ENCODE assay signal across 8 cellular contexts in the genomic region with DNA sequence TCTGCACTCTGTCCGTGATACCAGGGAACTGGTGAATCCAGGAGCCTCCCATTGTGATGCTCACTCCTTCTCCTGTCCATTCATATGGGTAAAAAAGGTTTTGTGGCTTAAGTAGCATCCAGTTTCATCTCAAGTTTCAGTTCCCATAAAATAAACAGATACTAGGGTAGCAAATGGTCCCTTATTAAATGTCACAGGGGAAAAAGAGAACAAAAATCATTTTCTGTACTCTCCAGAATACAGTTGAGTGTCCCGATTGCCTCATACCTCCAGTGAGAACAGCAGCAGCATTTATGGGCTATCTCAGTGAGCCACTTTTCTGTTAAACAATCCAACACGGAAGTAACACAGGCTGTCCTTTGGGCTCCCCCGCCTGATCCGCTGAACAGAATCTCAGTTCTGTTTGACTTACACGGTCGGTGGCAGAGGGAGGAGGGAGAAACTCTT.
A peak's percentile ranks its signal among the peaks of the same experiment; 100 is the strongest.
DNase-seq lines count a peak whose midpoint lies in the region; ATAC-seq and TF ChIP-seq lines count a peak whose summit lies in the region.

No MANE protein-coding gene starts in this region.

- CTCF ChIA-PET in naive thymus-derived CD4-positive, alpha-beta T cell (lab: Charles Lee), result interaction anchor here (0.6 to 2.0 kb wide), 3 partner anchors 15 to 274 kb away, joined by 3 to 6 read pairs (median 3); no protein-coding TSS in a partner anchor
- CTCF ChIA-PET in Calu3 (lab: Charles Lee), result no interaction called here

- H3K4me3 ChIP-seq in BLaER1 treated with 17β-estradiol and CSF1 and Interleukin-3, amounts not matched to agents 10 nM and 100 nM, result no peak overlapping the region
- H3K4me3 ChIP-seq in naive thymus-derived CD4-positive, alpha-beta T cell (ENCODE audit: low read length), result no peak overlapping the region

- H3K27me3 Mint-ChIP-seq in activated T-helper 17 cell treated with anti-CD3 and anti-CD28 coated beads, Interleukin-2, amount 50 U/mL, for 72 hours, result no peaks in the 10 kb centered on the region
- H3K27me3 Mint-ChIP-seq in naive thymus-derived CD4-positive, alpha-beta T cell, result no peaks in the 10 kb centered on the region
- peaks cover 32% of the 10 kb centered on the region for H3K27me3 Mint-ChIP-seq in Calu3 (ENCODE audit: unreplicated experiment)

- TF ChIP-seq CTCF in Calu3 (IDR thresholded peaks at IDR 0.05; ENCODE audit: unreplicated experiment), result no peak

- peak overlapping the region in 10 of 11 experiments; percentile 20 to 67 (median 50); a peak in 19 of 22 replicates for H3K27ac ChIP-seq in BLaER1 treated with 17β-estradiol and CSF1 and Interleukin-3, amounts not matched to agents 10 nM and 100 nM
- H3K27ac ChIP-seq in naive thymus-derived CD4-positive, alpha-beta T cell (ENCODE audit: low read depth, low read length), result peak overlapping the region; percentile 12

- ATAC-seq in GM19328 (IDR thresholded peaks at IDR 0.05; ENCODE audit: unreplicated experiment) (peak; percentile 50), HG03108 (IDR thresholded peaks at IDR 0.05; ENCODE audit: unreplicated experiment) (peak; percentile 56)
- ATAC-seq in activated T-helper 17 cell treated with anti-CD3 and anti-CD28 coated beads, Interleukin-2, amount 50 U/mL, for 72 hours (replicated peaks), result peak; percentile 25
- ATAC-seq in naive thymus-derived CD4-positive, alpha-beta T cell, result peak; percentile 69

- H3K4me3 Mint-ChIP-seq in activated T-helper 17 cell treated with anti-CD3 and anti-CD28 coated beads, Interleukin-2, amount 50 U/mL, for 72 hours, result peak overlapping the region; percentile 89
- H3K4me3 Mint-ChIP-seq in naive thymus-derived CD4-positive, alpha-beta T cell, result peak overlapping the region in 9 of 10 donors; percentile 6 to 66 (median 36)
- no peak overlapping the region for H3K4me3 Mint-ChIP-seq in Calu3 (ENCODE audit: low read depth, unreplicated experiment)

- no peak for DNase-seq in naive thymus-derived CD4-positive, alpha-beta T cell
- no peak for DNase-seq in Calu3
- no peak for DNase-seq in SKM-1 treated with dmso at 0.1 percent for 144 hours (lab: John Stamatoyannopoulos, UW; ENCODE audit: unreplicated experiment)
- DNase-seq in ACHN, result no peak

- in situ Hi-C loops in ACHN (cut with HindIII; ENCODE audit: low pct_ligation_motif_present, low pct_unique_long_range_greater_than_20kb, low sequenced_read_pairs), result no loop called here

- H3K36me3 ChIP-seq in BLaER1 treated with 17β-estradiol and CSF1 and Interleukin-3, amounts not matched to agents 10 nM and 100 nM, result peaks cover 65 to 100% (median 93%) of the 10 kb centered on the region in 11 experiments
- peaks cover 0 to 74% (median 11%) of the 10 kb centered on the region in 3 experiments for H3K36me3 ChIP-seq in naive thymus-derived CD4-positive, alpha-beta T cell (ENCODE audit: control insufficient read depth in 2 of 3, insufficient read depth in 3 of 3, low read length in 3 of 3)

- peaks cover 64 to 100% (median 87%) of the 10 kb centered on the region in 10 experiments for H3K4me1 ChIP-seq in BLaER1 treated with 17β-estradiol and CSF1 and Interleukin-3, amounts not matched to agents 10 nM and 100 nM
- peaks cover 51 to 73% of the 10 kb centered on the region in 2 donors for H3K4me1 ChIP-seq in naive thymus-derived CD4-positive, alpha-beta T cell (ENCODE audit: control insufficient read depth in 2 of 2, insufficient read depth in 2 of 2, low read length in 2 of 2)

- no peaks in the 10 kb centered on the region for H3K9me3 Mint-ChIP-seq in activated T-helper 17 cell treated with anti-CD3 and anti-CD28 coated beads, Interleukin-2, amount 50 U/mL, for 72 hours
- H3K9me3 Mint-ChIP-seq in naive thymus-derived CD4-positive, alpha-beta T cell, result peaks cover 0 to 10% (median 1%) of the 10 kb centered on the region in 11 donors
- no peaks in the 10 kb centered on the region for H3K9me3 Mint-ChIP-seq in Calu3 (ENCODE audit: low read depth, unreplicated experiment)

- peak overlapping the region; percentile 46 to 81 (median 65) for H3K4me2 ChIP-seq in BLaER1 treated with 17β-estradiol and CSF1 and Interleukin-3, amounts not matched to agents 10 nM and 100 nM

- peak overlapping the region; percentile 96 for H3K27ac Mint-ChIP-seq in activated T-helper 17 cell treated with anti-CD3 and anti-CD28 coated beads, Interleukin-2, amount 50 U/mL, for 72 hours
- peak overlapping the region in 8 of 9 donors; percentile 38 to 88 (median 86) for H3K27ac Mint-ChIP-seq in naive thymus-derived CD4-positive, alpha-beta T cell
- H3K27ac Mint-ChIP-seq in Calu3 (ENCODE audit: unreplicated experiment), result no peak overlapping the region

- H3K36me3 Mint-ChIP-seq in activated T-helper 17 cell treated with anti-CD3 and anti-CD28 coated beads, Interleukin-2, amount 50 U/mL, for 72 hours (ENCODE audit: low read depth), result no peaks in the 10 kb centered on the region
- H3K36me3 Mint-ChIP-seq in naive thymus-derived CD4-positive, alpha-beta T cell, result peaks cover 13 to 79% (median 68%) of the 10 kb centered on the region in 5 donors
- H3K36me3 Mint-ChIP-seq in Calu3 (ENCODE audit: insufficient read depth, unreplicated experiment), result no peaks in the 10 kb centered on the region

- H3K4me1 Mint-ChIP-seq in activated T-helper 17 cell treated with anti-CD3 and anti-CD28 coated beads, Interleukin-2, amount 50 U/mL, for 72 hours, result peaks cover 89% of the 10 kb centered on the region
- peaks cover 79 to 97% (median 82%) of the 10 kb centered on the region in 7 donors for H3K4me1 Mint-ChIP-seq in naive thymus-derived CD4-positive, alpha-beta T cell
- no peaks in the 10 kb centered on the region for H3K4me1 Mint-ChIP-seq in Calu3 (ENCODE audit: low read depth, unreplicated experiment)

- peaks cover 98 to 100% (median 100%) of the 10 kb centered on the region in 11 experiments for H4K20me1 ChIP-seq in BLaER1 treated with 17β-estradiol and CSF1 and Interleukin-3, amounts not matched to agents 10 nM and 100 nM

- POLR2A ChIA-PET in naive thymus-derived CD4-positive, alpha-beta T cell (lab: Charles Lee), result interaction anchor here (1.2 kb wide), 1 partner anchor 24 kb away, joined by 4 read pairs; no protein-coding TSS in a partner anchor

- H3K9ac ChIP-seq in BLaER1 treated with 17β-estradiol and CSF1 and Interleukin-3, amounts not matched to agents 10 nM and 100 nM, result peak overlapping the region in 6 of 11 experiments; percentile 1 to 30 (median 22); a peak in 7 of 22 replicates

- no peaks in the 10 kb centered on the region for H3K27me3 ChIP-seq in BLaER1 treated with 17β-estradiol and CSF1 and Interleukin-3, amounts not matched to agents 10 nM and 100 nM
- no peaks in the 10 kb centered on the region for H3K27me3 ChIP-seq in naive thymus-derived CD4-positive, alpha-beta T cell (ENCODE audit: control insufficient read depth in 2 of 2, insufficient read depth in 2 of 2, low read length in 2 of 2)

- intact Hi-C loops in naive thymus-derived CD4-positive, alpha-beta T cell (cut with micrococcal nuclease), result no loop called here
- intact Hi-C loops in Calu3 (cut with micrococcal nuclease; ENCODE audit: unreplicated experiment), result no loop called here

- H3K9me3 ChIP-seq in BLaER1 treated with 17β-estradiol and CSF1 and Interleukin-3, amounts not matched to agents 10 nM and 100 nM (replicated peaks in 1 of 11), result peaks cover 0 to 37% (median 20%) of the 10 kb centered on the region in 11 experiments; a peak in 20 of 22 replicates
- H3K9me3 ChIP-seq in naive thymus-derived CD4-positive, alpha-beta T cell (ENCODE audit: control insufficient read depth in 2 of 3, low read length in 3 of 3), result no peaks in the 10 kb centered on the region

- no TSS peak for BruUV-seq in Calu3 (replicated peaks; lab: Mats Ljungman, UMichigan)
